Comparison of ENCODE assay signal across 8 cellular contexts in the genomic region with DNA sequence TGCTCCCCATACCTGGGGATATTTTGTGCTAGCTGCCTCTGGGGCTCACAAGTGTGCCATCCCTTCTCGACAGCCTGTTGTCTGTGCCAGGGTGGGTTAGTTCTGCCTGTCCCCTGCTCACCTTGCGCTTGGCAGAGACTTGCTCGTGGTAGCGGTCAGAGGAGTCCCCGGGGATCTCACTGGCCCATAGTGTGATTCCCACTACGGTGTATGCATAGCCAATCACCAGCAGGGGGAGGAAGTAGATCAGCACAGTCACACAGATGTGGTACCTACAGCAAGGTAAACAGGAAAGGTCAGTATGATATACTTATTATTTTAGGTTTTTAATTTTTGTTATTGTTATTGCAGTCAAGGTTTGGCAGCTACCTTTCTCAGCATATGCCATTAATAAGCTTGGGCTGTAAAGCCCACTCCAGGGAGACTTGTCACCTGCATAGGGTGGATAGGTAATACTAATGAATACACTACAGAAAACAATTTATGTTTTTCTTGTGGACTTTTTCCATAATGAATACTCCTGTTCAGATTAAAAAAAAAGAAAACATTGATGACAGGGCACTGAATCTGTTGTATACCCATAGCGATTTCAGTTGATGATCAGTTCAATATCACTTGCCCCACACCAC.
A peak's percentile ranks its signal among the peaks of the same experiment; 100 is the strongest.
DNase-seq lines count a peak whose midpoint lies in the region; ATAC-seq and TF ChIP-seq lines count a peak whose summit lies in the region.

No MANE protein-coding gene starts in this region.

- peak; percentile 34 for DNase-seq in Daoy (ENCODE audit: low read depth)
- DNase-seq in GM19238 (ENCODE audit: insufficient read length, low spot score), result peak; percentile 23
- DNase-seq in NCI-H69 (lab: John Stamatoyannopoulos, UW), result peak; percentile 71
- peak; percentile 47 for DNase-seq in choroid plexus epithelial cell (ENCODE audit: low read depth)
- DNase-seq in osteocyte (ENCODE audit: extremely low spot score, unreplicated experiment), result no peak
- no peak for DNase-seq in activated effector memory CD4-positive, alpha-beta T cell treated with Interleukin-2 at 50 U/mL for 16 hours
- no peak for DNase-seq in cerebellar nuclear complex (lab: John Stamatoyannopoulos, UW)

- H3K4me3 Mint-ChIP-seq in osteocyte (ENCODE audit: unreplicated experiment), result no peak overlapping the region

- no peaks in the 10 kb centered on the region for H3K27me3 Mint-ChIP-seq in osteocyte (ENCODE audit: unreplicated experiment)

- peak; percentile 78 for ATAC-seq in HG03103 (IDR thresholded peaks at IDR 0.05; ENCODE audit: low read depth, unreplicated experiment)

- H3K9me3 Mint-ChIP-seq in osteocyte (ENCODE audit: unreplicated experiment), result no peaks in the 10 kb centered on the region

- no peaks in the 10 kb centered on the region for H3K36me3 Mint-ChIP-seq in osteocyte (ENCODE audit: unreplicated experiment)

- TF ChIP-seq CTCF in choroid plexus epithelial cell (conservative IDR thresholded peaks at IDR 0.05; ENCODE audit: low read depth, low read length) (peak; percentile 79), osteocyte (IDR thresholded peaks at IDR 0.05) (peak; percentile 55)

- H3K4me1 Mint-ChIP-seq in osteocyte (ENCODE audit: unreplicated experiment), result peaks cover 6% of the 10 kb centered on the region

- H3K4me3 ChIP-seq in choroid plexus epithelial cell (ENCODE audit: low read depth, low read length), result no peak overlapping the region

- no peak overlapping the region for H3K27ac Mint-ChIP-seq in osteocyte (ENCODE audit: unreplicated experiment)

Comparison
In these comparisons a context has a peak if more than half of its experiments do, and no peak if none do; other contexts are left out.
1. DNase-seq: peak in Daoy (single experiment), GM19238 (single experiment), NCI-H69 (single experiment) and choroid plexus epithelial cell (single experiment); none in osteocyte (single experiment), activated effector memory CD4-positive, alpha-beta T cell treated with Interleukin-2 at 50 U/mL for 16 hours (single experiment) and cerebellar nuclear complex (0 of 2).